8 cellular contexts compared by ENCODE assay signal in genomic region chr6:38058022-38058421, GRCh38.
DNase-seq lines count a peak whose midpoint lies in the region; ATAC-seq, FAIRE-seq and TF ChIP-seq lines count a peak whose summit lies in the region.

No MANE protein-coding gene starts in this region.

- TF ChIP-seq CTCF in D721Med (IDR thresholded peaks at IDR 0.05; ENCODE audit: insufficient read depth, missing control alignments): no peak

- FAIRE-seq in D721Med (lab: Jason Lieb, UNC): peak; percentile 55

- ATAC-seq in HG03442 (IDR thresholded peaks at IDR 0.05; ENCODE audit: unreplicated experiment): peak; percentile 79
- ATAC-seq in HG03280 (IDR thresholded peaks at IDR 0.05; ENCODE audit: unreplicated experiment): no peak
- ATAC-seq in HG03045 (IDR thresholded peaks at IDR 0.05; ENCODE audit: unreplicated experiment): no peak
- no peak for ATAC-seq in HG03571 (IDR thresholded peaks at IDR 0.05; ENCODE audit: unreplicated experiment)

- peak; percentile 33 for DNase-seq in D721Med (ENCODE audit: insufficient read length, low spot score)
- peak; percentile 48 for DNase-seq in activated T-cell treated with anti-CD3 and anti-CD28 coated beads for 48 hours (ENCODE audit: low read depth)
- peak; percentile 55 for DNase-seq in renal cortical epithelial cell (ENCODE audit: low read depth)
- no peak for DNase-seq in NCI-H2227 treated with DMSO at 0.1 percent for 48 hours (lab: John Stamatoyannopoulos, UW)
